Comparison of ENCODE assay signal across 25 cellular contexts in genomic region chr20:60097285-60097684, GRCh38.
DNase-seq lines count a peak whose midpoint lies in the region; ATAC-seq lines count a peak whose summit lies in the region.
"Had no signal": no experiment of that assay in that cellular context is flagged by ENCODE, and none has a peak within 500 bp of the region (broad histone marks: within the 10 kb centered on the region; RNA-seq: fewer than 3 reads in every experiment).

No MANE protein-coding gene starts in this region.

- H3K9me3 Mint-ChIP-seq in central memory CD8-positive, alpha-beta T cell, result no peaks in the 10 kb centered on the region

- no peaks in the 10 kb centered on the region for H3K27me3 Mint-ChIP-seq in central memory CD8-positive, alpha-beta T cell
- H3K27me3 Mint-ChIP-seq: CD4-positive, alpha-beta memory T cell; dendritic cell treated with granulocyte-macrophage colony-stimulating factor and Interleukin-4, amounts not matched to agents 40 ng/mL and 50 ng/mL, for 4 days; stimulated activated memory B cell treated with anti-CD40 and anti-IgM and Interleukin-4, amounts not matched to agents 10 μg/mL and 1 μg/mL and 100 μg/mL, for 72 hours had no signal

- H3K4me1 Mint-ChIP-seq in central memory CD8-positive, alpha-beta T cell, result peaks cover 15% of the 10 kb centered on the region
- H3K4me1 Mint-ChIP-seq: stimulated activated memory B cell treated with anti-CD40 and anti-IgM and Interleukin-4, amounts not matched to agents 10 μg/mL and 1 μg/mL and 100 μg/mL, for 72 hours had no signal

- peak; percentile 31 for DNase-seq in NK-92 treated with Interleukin-12 subunit alpha and Interleukin-12 subunit beta, amount 100 ng/mL, for 24 hours (lab: John Stamatoyannopoulos, UW)
- DNase-seq in NK-92 (lab: John Stamatoyannopoulos, UW; ENCODE audit: unreplicated experiment) (no peak), NOMO-1 treated with dmso at 0.1 percent for 144 hours (lab: John Stamatoyannopoulos, UW; ENCODE audit: unreplicated experiment) (peak; percentile 78), D341Med (ENCODE audit: low spot score) (no peak), NCI-H146 treated with DMSO at 0.1 percent for 48 hours (lab: John Stamatoyannopoulos, UW; ENCODE audit: unreplicated experiment) (no peak), medulla oblongata (ENCODE audit: extremely low spot score) (no peak)
- DNase-seq in central memory CD8-positive, alpha-beta T cell (ENCODE audit: low spot score in 2 of 2), result no peak
- DNase-seq: activated CD4-positive, alpha-beta T cell treated with anti-CD3 and anti-CD28 coated beads, Interleukin-2, amount 50 U/mL, for 48 hours; activated effector memory CD4-positive, alpha-beta T cell treated with Interleukin-2 at 50 U/mL for 16 hours; activated naive CD8-positive, alpha-beta T cell treated with anti-CD3 and anti-CD28 coated beads for 36 hours; caudate nucleus; CD4-positive, alpha-beta memory T cell; DMS 273 treated with DMSO at 0.1 percent for 48 hours; foreskin keratinocyte; mesendoderm; NCI-H1417; NCI-H2081 treated with DMSO at 0.1 percent for 48 hours; NCI-H345; PC-3; Right ventricle myocardium superior; stimulated activated CD4-positive, alpha-beta T cell treated with anti-CD3 and anti-CD28 coated beads, Interleukin-4, amount 100 ng/mL, for 4 hours had no signal

- H3K36me3 Mint-ChIP-seq in central memory CD8-positive, alpha-beta T cell (ENCODE audit: insufficient read depth), result no peaks in the 10 kb centered on the region
- H3K36me3 Mint-ChIP-seq: stimulated activated memory B cell treated with anti-CD40 and anti-IgM and Interleukin-4, amounts not matched to agents 10 μg/mL and 1 μg/mL and 100 μg/mL, for 72 hours had no signal

- peak; percentile 40 for ATAC-seq in central memory CD8-positive, alpha-beta T cell (replicated peaks; ENCODE audit: extremely low read depth, poor library complexity, severe bottlenecking)
- no peak for ATAC-seq in HG02798 (IDR thresholded peaks at IDR 0.05; ENCODE audit: poor library complexity, unreplicated experiment)
- ATAC-seq: foreskin keratinocyte; PC-3; stimulated activated memory B cell treated with anti-CD40 and anti-IgM and Interleukin-4, amounts not matched to agents 10 μg/mL and 1 μg/mL and 100 μg/mL, for 72 hours had no signal

- H3K4me3 Mint-ChIP-seq in central memory CD8-positive, alpha-beta T cell, result no peak overlapping the region
- H3K4me3 Mint-ChIP-seq: activated naive CD8-positive, alpha-beta T cell treated with anti-CD3 and anti-CD28 coated beads for 36 hours; dendritic cell treated with granulocyte-macrophage colony-stimulating factor and Interleukin-4, amounts not matched to agents 40 ng/mL and 50 ng/mL, for 4 days; stimulated activated memory B cell treated with anti-CD40 and anti-IgM and Interleukin-4, amounts not matched to agents 10 μg/mL and 1 μg/mL and 100 μg/mL, for 72 hours had no signal

- no peak overlapping the region for H3K27ac Mint-ChIP-seq in central memory CD8-positive, alpha-beta T cell (ENCODE audit: low read depth)
- H3K27ac Mint-ChIP-seq: activated naive CD8-positive, alpha-beta T cell treated with anti-CD3 and anti-CD28 coated beads for 36 hours; CD4-positive, alpha-beta memory T cell; dendritic cell treated with granulocyte-macrophage colony-stimulating factor and Interleukin-4, amounts not matched to agents 40 ng/mL and 50 ng/mL, for 4 days; progenitor cell of endocrine pancreas; stimulated activated memory B cell treated with anti-CD40 and anti-IgM and Interleukin-4, amounts not matched to agents 10 μg/mL and 1 μg/mL and 100 μg/mL, for 72 hours had no signal

Comparison
In these comparisons a context has a peak if more than half of its experiments do, and no peak if none do; other contexts are left out.
1. DNase-seq: peak in NK-92 treated with Interleukin-12 subunit alpha and Interleukin-12 subunit beta, amount 100 ng/mL, for 24 hours (single experiment) and NOMO-1 treated with dmso at 0.1 percent for 144 hours (single experiment); none in NK-92 (single experiment), central memory CD8-positive, alpha-beta T cell (0 of 2), D341Med (single experiment), NCI-H146 treated with DMSO at 0.1 percent for 48 hours (single experiment) and medulla oblongata (single experiment).